ENCODE assay signal across 12 cellular contexts in genomic region chr6:133341607-133342158, GRCh38.
DNase-seq lines count a peak whose midpoint lies in the region; ATAC-seq and TF ChIP-seq lines count a peak whose summit lies in the region.
"Had no signal": no experiment of that assay in that cellular context is flagged by ENCODE, and none has a peak within 500 bp of the region (broad histone marks: within the 10 kb centered on the region; RNA-seq: fewer than 3 reads in every experiment).

No MANE protein-coding gene starts in this region.

- in situ Hi-C loops in GM13976 (cut with MboI; ENCODE audit: low sequenced_read_pairs, unreplicated experiment), result no loop called here

- 32 to 54% (median 48%) methylated on average over 1 of the region's 1 CpG for whole genome bisulfite sequencing in spleen, 5 donors
- 14 to 31% methylated on average over 1 of the region's 1 CpG for WGBS in gastroesophageal sphincter (ENCODE audit: low coverage in 1 of 2), 2 donors

- DNase-seq in AG09309 (ENCODE audit: low read depth) (peak; percentile 8), LHCN-M2 (ENCODE audit: low read depth) (peak; percentile 69), SK-N-DZ (ENCODE audit: low spot score) (peak; percentile 57), kidney epithelial cell (ENCODE audit: low read depth) (peak; percentile 26), spleen (no peak), NCI-H446 treated with DMSO at 0.1 percent for 48 hours (lab: John Stamatoyannopoulos, UW) (no peak), GM13976 (ENCODE audit: low spot score) (no peak)
- DNase-seq: activated CD8-positive, alpha-beta T cell treated with anti-CD3 and anti-CD28 coated beads for 36 hours; activated naive CD8-positive, alpha-beta T cell treated with anti-CD3 and anti-CD28 coated beads, Interleukin-2, amount 10 ng/mL, durations not matched to agents 7 days and 5 days; upper lobe of left lung had no signal

- H3K27ac ChIP-seq in spleen (no peak overlapping the region), gastroesophageal sphincter (no peak overlapping the region)
- H3K27ac ChIP-seq: C4-2B had no signal

- no peaks in the 10 kb centered on the region for H3K36me3 ChIP-seq in kidney epithelial cell (ENCODE audit: control insufficient read depth, insufficient read depth, low read length)
- no peaks in the 10 kb centered on the region for H3K36me3 ChIP-seq in spleen
- no peaks in the 10 kb centered on the region for H3K36me3 ChIP-seq in gastroesophageal sphincter
- H3K36me3 ChIP-seq: upper lobe of left lung had no signal

- no peak for TF ChIP-seq CTCF in AG09309 (IDR thresholded peaks at IDR 0.05; ENCODE audit: control insufficient read depth, insufficient read depth, low read depth, low read length, missing control alignments)
- TF ChIP-seq CTCF in kidney epithelial cell (IDR thresholded peaks at IDR 0.05; ENCODE audit: insufficient read depth, low read length, poor library complexity, severe bottlenecking), result no peak
- TF ChIP-seq CTCF in spleen (IDR thresholded peaks at IDR 0.05 in 8 of 11, conservative IDR thresholded peaks at IDR 0.05 in 3 of 11), result no peak
- no peak for TF ChIP-seq CTCF in gastroesophageal sphincter (IDR thresholded peaks at IDR 0.05)
- TF ChIP-seq CTCF in GM13976 (IDR thresholded peaks at IDR 0.05; ENCODE audit: borderline replicate concordance, control extremely low read depth, extremely low read depth, insufficient read depth, missing control alignments), result no peak

- H3K4me3 ChIP-seq in AG09309 (ENCODE audit: control insufficient read depth, low read depth, low read length) (no peak overlapping the region), kidney epithelial cell (ENCODE audit: low read depth, low read length) (no peak overlapping the region), spleen (no peak overlapping the region), gastroesophageal sphincter (no peak overlapping the region)
- H3K4me3 ChIP-seq: upper lobe of left lung had no signal

- no peak for TF ChIP-seq EP300 in gastroesophageal sphincter (IDR thresholded peaks at IDR 0.05)

- no peak for ATAC-seq in gastroesophageal sphincter
- ATAC-seq: activated CD8-positive, alpha-beta T cell treated with anti-CD3 and anti-CD28 coated beads for 36 hours had no signal

- TF ChIP-seq POLR2A in spleen (IDR thresholded peaks at IDR 0.05) (no peak), gastroesophageal sphincter (IDR thresholded peaks at IDR 0.05) (no peak)

- H3K4me1 ChIP-seq in spleen (no peaks in the 10 kb centered on the region), gastroesophageal sphincter (no peaks in the 10 kb centered on the region)

- intact Hi-C loops in spleen (cut with DNase I; ENCODE audit: low total_unique reads), result no loop called here

- H3K9me3 ChIP-seq in spleen (no peaks in the 10 kb centered on the region), gastroesophageal sphincter (no peaks in the 10 kb centered on the region)
- H3K9me3 ChIP-seq: upper lobe of left lung had no signal

- H3K27me3 ChIP-seq in kidney epithelial cell (ENCODE audit: control insufficient read depth, insufficient read depth, low read length) (no peaks in the 10 kb centered on the region), spleen (replicated peaks in 1 of 7) (no peaks in the 10 kb centered on the region), gastroesophageal sphincter (no peaks in the 10 kb centered on the region)
- H3K27me3 ChIP-seq: upper lobe of left lung had no signal

Comparison
In these comparisons a context has a peak if more than half of its experiments do, and no peak if none do; other contexts are left out.
1. DNase-seq: peak in AG09309 (single experiment), LHCN-M2 (single experiment), SK-N-DZ (single experiment) and kidney epithelial cell (single experiment); none in spleen (single experiment), NCI-H446 treated with DMSO at 0.1 percent for 48 hours (single experiment) and GM13976 (single experiment).